In genomic region chr6:156053626-156054025, GRCh38 we compare ENCODE assay signal across 36 cellular contexts.
"Had no signal": no experiment of that assay in that cellular context is flagged by ENCODE, and none has a peak within 500 bp of the region (broad histone marks: within the 10 kb centered on the region; RNA-seq: fewer than 3 reads in every experiment).

No MANE protein-coding gene starts in this region.

- H3K4me1 ChIP-seq: adrenal gland, body of pancreas, breast epithelium had no signal

- H3K36me3 Mint-ChIP-seq: activated CD4-positive, alpha-beta memory T cell treated with anti-CD3 and anti-CD28 coated beads for 36 hours; activated naive CD8-positive, alpha-beta T cell treated with anti-CD3 and anti-CD28 coated beads for 36 hours had no signal

- H3K36me3 ChIP-seq: adrenal gland, brain microvascular endothelial cell, breast epithelium had no signal

- H3K27ac ChIP-seq: adrenal gland, body of pancreas, brain microvascular endothelial cell, breast epithelium, VCaP had no signal

- H3K9me3 ChIP-seq: adrenal gland, body of pancreas, breast epithelium had no signal

- H3K27me3 ChIP-seq: adrenal gland, body of pancreas, brain microvascular endothelial cell, breast epithelium had no signal

- ATAC-seq: activated CD8-positive, alpha-beta T cell treated with anti-CD3 and anti-CD28 coated beads for 36 hours; activated naive CD4-positive, alpha-beta T cell treated with anti-CD3 and anti-CD28 coated beads, Interleukin-2, amount 50 U/mL, for 72 hours; activated T-cell treated with anti-CD3 and anti-CD28 coated beads, Interleukin-2, amount 50 U/mL, for 4 hours; activated T-cell treated with anti-CD3 and anti-CD28 coated beads, Interleukin-2, amount 50 U/mL, for 72 hours; activated T-helper 17 cell treated with anti-CD3 and anti-CD28 coated beads, Interleukin-2, amount 50 U/mL, for 72 hours; body of pancreas had no signal

- H3K4me1 Mint-ChIP-seq: activated B cell treated with CpG ODN at 0.5 μM for 24 hours; activated naive CD8-positive, alpha-beta T cell treated with anti-CD3 and anti-CD28 coated beads for 36 hours; activated T-helper 17 cell treated with anti-CD3 and anti-CD28 coated beads, Interleukin-2, amount 50 U/mL, for 72 hours had no signal

- FAIRE-seq: astrocyte, colon, TTC549 had no signal

- H3K27me3 Mint-ChIP-seq: activated B cell treated with CpG ODN at 0.5 μM for 24 hours; activated CD4-positive, alpha-beta memory T cell treated with anti-CD3 and anti-CD28 coated beads for 36 hours; activated CD8-positive, alpha-beta T cell treated with anti-CD3 and anti-CD28 coated beads for 36 hours; activated T-helper 17 cell treated with anti-CD3 and anti-CD28 coated beads, Interleukin-2, amount 50 U/mL, for 72 hours had no signal

- H3K4me3 Mint-ChIP-seq: activated B cell treated with CpG ODN at 0.5 μM for 24 hours; activated CD4-positive, alpha-beta memory T cell treated with anti-CD3 and anti-CD28 coated beads for 36 hours; activated CD8-positive, alpha-beta T cell treated with anti-CD3 and anti-CD28 coated beads for 36 hours; activated naive CD4-positive, alpha-beta T cell treated with anti-CD3 and anti-CD28 coated beads for 36 hours; activated naive CD8-positive, alpha-beta T cell treated with anti-CD3 and anti-CD28 coated beads for 36 hours; activated T-cell treated with anti-CD3 and anti-CD28 coated beads, Interleukin-2, amount 50 U/mL, for 4 hours; activated T-cell treated with anti-CD3 and anti-CD28 coated beads, Interleukin-2, amount 50 U/mL, for 72 hours; activated T-helper 1 cell treated with anti-CD3 and anti-CD28 coated beads, Interleukin-12 subunit alpha, Interleukin-12 subunit beta, Interleukin-2, Interleukin-4 antibody, amounts not matched to agents 30 ng/mL and 10 ng/mL and 1 ng/mL, durations not matched to agents 14 hours and 24 hours and 36 hours; activated T-helper 17 cell treated with anti-CD3 and anti-CD28 coated beads, Interleukin-2, amount 50 U/mL, for 72 hours; T-helper 1 cell treated with Interleukin-12 subunit alpha and Interleukin-12 subunit beta and Interleukin-4 antibody, amounts not matched to agents 30 μg/mL and 1 μg/mL, for 36 hours; T-helper 2 cell treated with Interferon-gamma antibody and Interleukin-4, amounts not matched to agents 5 μg/mL and 100 μg/mL, for 36 hours had no signal

- H3K4me3 ChIP-seq: adrenal gland, body of pancreas, breast epithelium had no signal

- DNase-seq: activated B cell treated with CpG ODN at 0.5 μM for 24 hours; activated CD4-positive, alpha-beta memory T cell treated with anti-CD3 and anti-CD28 coated beads for 36 hours; activated CD4-positive, alpha-beta T cell treated with anti-CD3 and anti-CD28 coated beads for 48 hours; activated CD4-positive, alpha-beta T cell treated with anti-CD3 and anti-CD28 coated beads, Interleukin-2, amount 50 U/mL, for 1 hour; activated CD4-positive, alpha-beta T cell treated with anti-CD3 and anti-CD28 coated beads, Interleukin-2, amount 50 U/mL, for 4 hours; activated CD4-positive, CD25-positive, alpha-beta regulatory T cell treated with anti-CD3 and anti-CD28 coated beads, Interleukin-2, amount 50 U/mL, for 72 hours; activated CD8-positive, alpha-beta memory T cell treated with anti-CD3 and anti-CD28 coated beads, Interleukin-2, amount 50 U/mL, for 4 hours; activated CD8-positive, alpha-beta T cell treated with anti-CD3 and anti-CD28 coated beads for 36 hours; activated effector memory CD4-positive, alpha-beta T cell treated with anti-CD3 and anti-CD28 coated beads, Interleukin-2, amount 50 U/mL, for 16 hours; activated gamma-delta T cell treated with Interleukin-2 at 50 U/mL for 16 hours; activated naive CD4-positive, alpha-beta T cell; activated naive CD4-positive, alpha-beta T cell treated with anti-CD3 and anti-CD28 coated beads for 36 hours; activated naive CD4-positive, alpha-beta T cell treated with anti-CD3 and anti-CD28 coated beads, Interleukin-2, amount 50 U/mL, for 16 hours; activated naive CD8-positive, alpha-beta T cell treated with anti-CD3 and anti-CD28 coated beads for 36 hours; activated T-cell treated with anti-CD3 and anti-CD28 coated beads for 4 hours; activated T-cell treated with anti-CD3 and anti-CD28 coated beads, Interleukin-2, amount 50 U/mL, for 1 hour; activated T-cell treated with anti-CD3 and anti-CD28 coated beads, Interleukin-2, amount 50 U/mL, for 4 hours; activated T-cell treated with anti-CD3 and anti-CD28 coated beads, Interleukin-2, amount 50 U/mL, for 72 hours; adrenal gland; amniotic stem cell; aorta; body of pancreas; brain microvascular endothelial cell; central memory CD4-positive, alpha-beta T cell; T-helper 2 cell; T-helper 9 cell had no signal

- H3K27ac Mint-ChIP-seq: activated B cell treated with CpG ODN at 0.5 μM for 24 hours; activated CD4-positive, alpha-beta memory T cell treated with anti-CD3 and anti-CD28 coated beads for 36 hours; activated CD8-positive, alpha-beta T cell treated with anti-CD3 and anti-CD28 coated beads for 36 hours; activated naive CD4-positive, alpha-beta T cell treated with anti-CD3 and anti-CD28 coated beads for 36 hours; activated naive CD8-positive, alpha-beta T cell treated with anti-CD3 and anti-CD28 coated beads for 36 hours; activated T-cell treated with anti-CD3 and anti-CD28 coated beads, Interleukin-2, amount 50 U/mL, for 72 hours; activated T-helper 1 cell treated with anti-CD3 and anti-CD28 coated beads, Interleukin-12 subunit alpha, Interleukin-12 subunit beta, Interleukin-2, Interleukin-4 antibody, amounts not matched to agents 30 ng/mL and 10 ng/mL and 1 ng/mL, durations not matched to agents 14 hours and 24 hours and 36 hours; activated T-helper 17 cell treated with anti-CD3 and anti-CD28 coated beads, Interleukin-2, amount 50 U/mL, for 72 hours; T-helper 1 cell treated with Interleukin-12 subunit alpha and Interleukin-12 subunit beta and Interleukin-4 antibody, amounts not matched to agents 30 μg/mL and 1 μg/mL, for 36 hours; T-helper 2 cell treated with Interferon-gamma antibody and Interleukin-4, amounts not matched to agents 5 μg/mL and 100 μg/mL, for 36 hours had no signal
